In genomic region chr5:157165668-157166067, GRCh38 we compare ENCODE assay signal across 22 cellular contexts. TPM values are rescaled to one million over a fixed set of nuclear protein-coding genes. Genes with fewer than 3 reads are reported as not detected.
DNase-seq lines count a peak whose midpoint lies in the region; ATAC-seq, FAIRE-seq and TF ChIP-seq lines count a peak whose summit lies in the region.
"Had no signal": no experiment of that assay in that cellular context is flagged by ENCODE, and none has a peak within 500 bp of the region (broad histone marks: within the 10 kb centered on the region; RNA-seq: fewer than 3 reads in every experiment).

No MANE protein-coding gene starts in this region.

- DNase-seq in activated CD8-positive, alpha-beta memory T cell treated with anti-CD3 and anti-CD28 coated beads, Interleukin-2, amount 50 U/mL, for 48 hours = peak; percentile 50
- DNase-seq in activated CD8-positive, alpha-beta memory T cell treated with anti-CD3 and anti-CD28 coated beads for 24 hours = no peak
- no peak for DNase-seq in activated CD4-positive, alpha-beta memory T cell treated with anti-CD3 and anti-CD28 coated beads for 36 hours
- DNase-seq in astrocyte (ENCODE audit: low read depth) = no peak
- DNase-seq in glutamatergic neuron = no peak
- DNase-seq: DMS 273 treated with DMSO at 0.1 percent for 48 hours, GDM1, NCI-H1105 treated with DMSO at 0.1 percent for 48 hours, NCI-H1694 treated with DMSO at 0.1 percent for 48 hours, NCI-H2107, NCI-H2227 treated with DMSO at 0.1 percent for 48 hours, NCI-H524 had no signal

- H3K4me3 Mint-ChIP-seq in activated CD4-positive, alpha-beta memory T cell treated with anti-CD3 and anti-CD28 coated beads for 36 hours = peak overlapping the region; percentile 0
- H3K4me3 Mint-ChIP-seq in astrocyte (ENCODE audit: unreplicated experiment) (no peak overlapping the region), glutamatergic neuron (ENCODE audit: unreplicated experiment) (no peak overlapping the region)
- H3K4me3 Mint-ChIP-seq: IgD-negative memory B cell had no signal

- H2AFZ ChIP-seq in astrocyte (ENCODE audit: low read depth, low read length) = no peak overlapping the region

- H3K9ac ChIP-seq in BLaER1 = no peak overlapping the region
- no peak overlapping the region for H3K9ac ChIP-seq in astrocyte (ENCODE audit: low read length)

- no peak overlapping the region for H3K27ac ChIP-seq in BLaER1
- no peak overlapping the region for H3K27ac ChIP-seq in astrocyte (ENCODE audit: low read depth, low read length)
- H3K27ac ChIP-seq: C4-2B had no signal

- H3K27me3 ChIP-seq in BLaER1 (no peaks in the 10 kb centered on the region), astrocyte (ENCODE audit: insufficient read depth, low read length) (peaks cover 5% of the 10 kb centered on the region)

- peak overlapping the region; percentile 91 for H3K27ac Mint-ChIP-seq in activated CD4-positive, alpha-beta memory T cell treated with anti-CD3 and anti-CD28 coated beads for 36 hours
- H3K27ac Mint-ChIP-seq in astrocyte (ENCODE audit: unreplicated experiment) (peak overlapping the region; percentile 38), glutamatergic neuron (ENCODE audit: unreplicated experiment) (no peak overlapping the region)

- peaks cover 39% of the 10 kb centered on the region for H3K9me3 ChIP-seq in BLaER1
- H3K9me3 ChIP-seq in astrocyte (ENCODE audit: insufficient read depth, low read depth, low read length) = peaks cover under 1% of the 10 kb centered on the region
- H3K9me3 ChIP-seq: HAP-1 had no signal

- H3K4me2 ChIP-seq in BLaER1 = peak overlapping the region; percentile 74
- no peak overlapping the region for H3K4me2 ChIP-seq in astrocyte (ENCODE audit: low read length)

- H3K4me3 ChIP-seq in BLaER1 = no peak overlapping the region
- no peak overlapping the region for H3K4me3 ChIP-seq in astrocyte (ENCODE audit: insufficient read depth, low read depth, low read length)
- H3K4me3 ChIP-seq: GM12878, HAP-1 had no signal

- no peak for ATAC-seq in HG02840 (IDR thresholded peaks at IDR 0.05; ENCODE audit: low FRiP score, unreplicated experiment)

- intact Hi-C loops in activated CD4-positive, alpha-beta memory T cell treated with anti-CD3 and anti-CD28 coated beads for 36 hours (cut with micrococcal nuclease) = no loop called here

- peaks cover 85% of the 10 kb centered on the region for H3K4me1 Mint-ChIP-seq in activated CD4-positive, alpha-beta memory T cell treated with anti-CD3 and anti-CD28 coated beads for 36 hours (ENCODE audit: low read depth)
- H3K4me1 Mint-ChIP-seq in astrocyte (ENCODE audit: low read depth, unreplicated experiment) (peaks cover 16% of the 10 kb centered on the region), glutamatergic neuron (ENCODE audit: low read depth, unreplicated experiment) (no peaks in the 10 kb centered on the region)

- H4K20me1 ChIP-seq in BLaER1 (no peaks in the 10 kb centered on the region), astrocyte (ENCODE audit: insufficient read depth, low read length) (no peaks in the 10 kb centered on the region)

- H3K36me3 ChIP-seq in BLaER1 (no peaks in the 10 kb centered on the region), astrocyte (ENCODE audit: insufficient read depth, low read length) (no peaks in the 10 kb centered on the region)
- H3K36me3 ChIP-seq: HAP-1 had no signal

- CTCF ChIA-PET in activated CD4-positive, alpha-beta memory T cell treated with anti-CD3 and anti-CD28 coated beads for 36 hours (lab: Charles Lee) = no interaction called here

- no peaks in the 10 kb centered on the region for H3K79me2 ChIP-seq in astrocyte (ENCODE audit: insufficient read depth, low read length)

- TF ChIP-seq CTCF in astrocyte (IDR thresholded peaks at IDR 0.05; ENCODE audit: insufficient read depth, low read depth, low read length) (no peak), glutamatergic neuron (IDR thresholded peaks at IDR 0.05; ENCODE audit: partially characterized antibody, unreplicated experiment) (no peak)

- POLR2A ChIA-PET in activated CD4-positive, alpha-beta memory T cell treated with anti-CD3 and anti-CD28 coated beads for 36 hours (lab: Charles Lee) = no interaction called here

- H3K36me3 Mint-ChIP-seq in activated CD4-positive, alpha-beta memory T cell treated with anti-CD3 and anti-CD28 coated beads for 36 hours = peaks cover 10% of the 10 kb centered on the region
- H3K36me3 Mint-ChIP-seq in astrocyte (ENCODE audit: low read depth, unreplicated experiment) (peaks cover 4% of the 10 kb centered on the region), glutamatergic neuron (ENCODE audit: unreplicated experiment) (no peaks in the 10 kb centered on the region)

- peaks cover 8% of the 10 kb centered on the region for H3K9me3 Mint-ChIP-seq in activated CD4-positive, alpha-beta memory T cell treated with anti-CD3 and anti-CD28 coated beads for 36 hours
- H3K9me3 Mint-ChIP-seq in astrocyte (ENCODE audit: unreplicated experiment) (peaks cover 6% of the 10 kb centered on the region), glutamatergic neuron (ENCODE audit: unreplicated experiment) (peaks cover 2% of the 10 kb centered on the region)
- H3K9me3 Mint-ChIP-seq: IgD-negative memory B cell had no signal

- FAIRE-seq in astrocyte (lab: Jason Lieb, UNC) = no peak
- FAIRE-seq: GM12878, GM18507 had no signal

- H3K27me3 Mint-ChIP-seq in activated CD4-positive, alpha-beta memory T cell treated with anti-CD3 and anti-CD28 coated beads for 36 hours = no peaks in the 10 kb centered on the region
- peaks cover 9% of the 10 kb centered on the region for H3K27me3 Mint-ChIP-seq in astrocyte (ENCODE audit: low read depth, unreplicated experiment)
- no peaks in the 10 kb centered on the region for H3K27me3 Mint-ChIP-seq in glutamatergic neuron (ENCODE audit: unreplicated experiment)

- peaks cover 43% of the 10 kb centered on the region for H3K4me1 ChIP-seq in BLaER1
- H3K4me1 ChIP-seq in astrocyte (ENCODE audit: insufficient read depth, low read length) = peaks cover 3% of the 10 kb centered on the region
- H3K4me1 ChIP-seq: HAP-1 had no signal

RNA-seq across cellular contexts. Expression of gene GARIN3, which starts 0.4 kb away (rescaled TPM):
- total RNA-seq in activated CD4-positive, alpha-beta memory T cell treated with anti-CD3 and anti-CD28 coated beads for 36 hours = 1 to 10 TPM; 1.3 to 1.4 TPM
- total RNA-seq in astrocyte (not detected in 2 replicates), glutamatergic neuron (ENCODE audit: unreplicated experiment) (not detected)
- total RNA-seq: A673, GM12878, HT1080, LHCN-M2 had no signal

RNA-seq across cellular contexts. Expression of gene ITK, which starts 15.0 kb away (rescaled TPM):
- 100 to 1,000 TPM; 236 to 240 TPM for total RNA-seq in activated CD4-positive, alpha-beta memory T cell treated with anti-CD3 and anti-CD28 coated beads for 36 hours
- total RNA-seq in astrocyte (0.48 and 0.67 TPM in 2 replicates), glutamatergic neuron (ENCODE audit: unreplicated experiment) (not detected)
- total RNA-seq: A673, HT1080 had no signal

RNA-seq across cellular contexts. Expression of gene MED7, which starts 23.0 kb away (rescaled TPM):
- 10 to 100 TPM; 17.2 to 19.2 TPM for total RNA-seq in activated CD4-positive, alpha-beta memory T cell treated with anti-CD3 and anti-CD28 coated beads for 36 hours
- total RNA-seq in astrocyte (9.3 and 9.6 TPM in 2 replicates), glutamatergic neuron (ENCODE audit: unreplicated experiment) (13.2 TPM)

RNA-seq across cellular contexts. Expression of gene HAVCR2, which starts 56.8 kb away (rescaled TPM):
- total RNA-seq in activated CD4-positive, alpha-beta memory T cell treated with anti-CD3 and anti-CD28 coated beads for 36 hours = 10 to 100 TPM; 23.2 to 24.3 TPM
- total RNA-seq in astrocyte = 7.4 and 10.0 TPM in 2 replicates
- not detected for total RNA-seq in glutamatergic neuron (ENCODE audit: unreplicated experiment)

Comparison
In these comparisons a context has a peak if more than half of its experiments do, and no peak if none do; other contexts are left out.
1. RNA of gene ITK, which starts 15.0 kb away (total RNA-seq): 236 to 240 TPM in activated CD4-positive, alpha-beta memory T cell treated with anti-CD3 and anti-CD28 coated beads for 36 hours; 0.48 to 0.67 TPM in astrocyte and not detected in glutamatergic neuron (single experiment); every median in the first group is over 100 times any median in the second.